In the genomic region with DNA sequence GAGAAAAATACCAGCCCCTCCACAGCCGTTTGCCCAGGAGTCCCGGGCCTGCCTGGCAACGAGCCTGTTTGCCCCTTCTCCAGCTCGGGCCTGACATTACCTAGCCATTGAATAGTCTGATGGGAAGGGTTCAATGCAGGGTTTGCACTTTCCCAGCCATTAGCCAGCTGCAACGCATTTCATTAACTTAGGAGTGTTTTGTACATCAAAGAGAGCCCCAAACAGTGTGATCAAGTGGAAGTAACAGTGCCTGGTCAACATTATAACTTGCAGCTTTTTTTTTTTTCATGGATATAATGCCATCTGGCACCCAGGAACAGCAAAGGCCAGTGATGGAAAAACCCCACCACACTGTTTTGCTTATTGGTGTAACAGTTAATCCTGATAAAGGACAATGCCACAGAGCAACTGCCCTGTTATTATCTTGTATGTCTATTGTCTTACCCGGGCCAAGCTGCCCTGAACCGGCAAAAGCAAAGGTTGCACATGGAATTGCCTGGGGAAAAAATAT, we compare ENCODE assay signal across 1 cellular context.
TF ChIP-seq lines count a peak whose summit lies in the region.

No MANE protein-coding gene starts in this region.

TF ChIP-seq in H1, 55 proteins besides CTCF, POLR2A, EP300 and RAD21 (continued from another document):
- TF ChIP-seq TEAD4 (IDR thresholded peaks at IDR 0.05; ENCODE audit: low read depth, low read length): 0 out of 2 replicates have a peak, but pooled peaks have one; percentile 6
